ENCODE assay signal across 14 cellular contexts in genomic region chr16:53805747-53806146, GRCh38.
"Had no signal": no experiment of that assay in that cellular context is flagged by ENCODE, and none has a peak within 500 bp of the region (broad histone marks: within the 10 kb centered on the region; RNA-seq: fewer than 3 reads in every experiment).

No MANE protein-coding gene starts in this region.

- ATAC-seq: left ventricle myocardium superior; right lobe of liver; stimulated activated naive CD8-positive, alpha-beta T cell treated with anti-CD3 and anti-CD28 coated beads, Interleukin-15, Interleukin-2, amounts not matched to agents 100 U/mL and 50 U/mL, for 24 hours; T-cell had no signal

- DNase-seq: activated CD4-positive, alpha-beta T cell treated with anti-CD3 and anti-CD28 coated beads, Interleukin-2, amount 50 U/mL, for 4 hours; activated naive CD4-positive, alpha-beta T cell treated with anti-CD3 and anti-CD28 coated beads, Interleukin-2, amount 10 ng/mL, durations not matched to agents 7 days and 5 days; left ventricle myocardium superior; mesendoderm; nephron progenitor cell; right lobe of liver; stimulated activated naive CD8-positive, alpha-beta T cell treated with anti-CD3 and anti-CD28 coated beads, Interleukin-15, Interleukin-2, amounts not matched to agents 100 U/mL and 50 U/mL, for 24 hours; T-cell; T-helper 9 cell; testis; upper lobe of left lung had no signal

- H3K27me3 Mint-ChIP-seq: activated naive CD4-positive, alpha-beta T cell treated with anti-CD3 and anti-CD28 coated beads, Interleukin-2, amount 10 ng/mL, durations not matched to agents 7 days and 5 days; T-cell had no signal

- H3K27ac ChIP-seq: ascending aorta, right lobe of liver, testis, upper lobe of left lung had no signal

- H3K9me3 Mint-ChIP-seq: activated naive CD4-positive, alpha-beta T cell treated with anti-CD3 and anti-CD28 coated beads, Interleukin-2, amount 10 ng/mL, durations not matched to agents 7 days and 5 days had no signal

- H3K27ac Mint-ChIP-seq: activated naive CD4-positive, alpha-beta T cell treated with anti-CD3 and anti-CD28 coated beads, Interleukin-2, amount 10 ng/mL, durations not matched to agents 7 days and 5 days; activated T-helper 2 cell treated with anti-CD3 and anti-CD28 coated beads, Interferon-gamma antibody, Interleukin-2, Interleukin-4, amounts not matched to agents 10 μg/mL and 5 μg/mL and 100 μg/mL, durations not matched to agents 14 hours and 24 hours and 36 hours; nephron progenitor cell; T-cell had no signal

- H3K4me3 Mint-ChIP-seq: activated naive CD4-positive, alpha-beta T cell treated with anti-CD3 and anti-CD28 coated beads, Interleukin-2, amount 10 ng/mL, durations not matched to agents 7 days and 5 days; nephron progenitor cell; T-cell had no signal

- H3K4me1 Mint-ChIP-seq: activated naive CD4-positive, alpha-beta T cell treated with anti-CD3 and anti-CD28 coated beads, Interleukin-2, amount 10 ng/mL, durations not matched to agents 7 days and 5 days had no signal

- H3K4me1 ChIP-seq: ascending aorta, right lobe of liver, testis had no signal

- H3K4me2 ChIP-seq: smooth muscle cell had no signal

- H3K9me3 ChIP-seq: right lobe of liver, testis, upper lobe of left lung had no signal

- H3K27me3 ChIP-seq: ascending aorta, right lobe of liver, testis, upper lobe of left lung had no signal
